In genomic region chr12:32039917-32040575, GRCh38 we compare ENCODE assay signal across 2 cellular contexts.
TF ChIP-seq lines count a peak whose summit lies in the region.

No MANE protein-coding gene starts in this region.

TF ChIP-seq in HEK293, 187 proteins besides CTCF, POLR2A, EP300 and RAD21 (continued from another document):
- TF ChIP-seq PBX3 (CRISPR knock-in tag; IDR thresholded peaks at IDR 0.05) (no peak), ZNF555 (tag by site-specific recombination; conservative IDR thresholded peaks at IDR 0.05) (no peak), PRDM1 (tag by site-specific recombination; IDR thresholded peaks at IDR 0.05) (no peak), ZBTB10 (tag by site-specific recombination; IDR thresholded peaks at IDR 0.05) (no peak), PRDM6 (tag by site-specific recombination; IDR thresholded peaks at IDR 0.05) (peak; percentile 55; the same call in 1 of the 2 replicates), ZNF335 (tag by site-specific recombination; conservative IDR thresholded peaks at IDR 0.05) (peak; percentile 55), ZNF175 (tag by site-specific recombination; IDR thresholded peaks at IDR 0.05) (no peak), ZNF670 (tag by site-specific recombination; IDR thresholded peaks at IDR 0.05; ENCODE audit: low read depth) (no peak)
TF ChIP-seq in HEK293: peak in this region for 4.

TF ChIP-seq in WTC11, 78 proteins besides CTCF, POLR2A, EP300 and RAD21 (continued from another document):
- TF ChIP-seq ZNF281 (CRISPR knock-in tag; IDR thresholded peaks at IDR 0.05) (no peak), ZNF232 (CRISPR knock-in tag; IDR thresholded peaks at IDR 0.05) (no peak), FOXK1 (CRISPR knock-in tag; IDR thresholded peaks at IDR 0.05) (no peak), ZNF219 (CRISPR knock-in tag; IDR thresholded peaks at IDR 0.05; ENCODE audit: borderline replicate concordance) (no peak), IRF2 (CRISPR knock-in tag; IDR thresholded peaks at IDR 0.05; ENCODE audit: borderline replicate concordance, low read depth) (no peak), SMAD4 (CRISPR knock-in tag; IDR thresholded peaks at IDR 0.05) (no peak), ELF4 (CRISPR knock-in tag; IDR thresholded peaks at IDR 0.05; ENCODE audit: low read depth) (no peak), TP53 (CRISPR knock-in tag; IDR thresholded peaks at IDR 0.05) (no peak), KAT7 (CRISPR knock-in tag; IDR thresholded peaks at IDR 0.05; ENCODE audit: borderline replicate concordance) (no peak), ESRRA (CRISPR knock-in tag; IDR thresholded peaks at IDR 0.05; ENCODE audit: borderline replicate concordance) (no peak)
- TF ChIP-seq, protein P1, sequence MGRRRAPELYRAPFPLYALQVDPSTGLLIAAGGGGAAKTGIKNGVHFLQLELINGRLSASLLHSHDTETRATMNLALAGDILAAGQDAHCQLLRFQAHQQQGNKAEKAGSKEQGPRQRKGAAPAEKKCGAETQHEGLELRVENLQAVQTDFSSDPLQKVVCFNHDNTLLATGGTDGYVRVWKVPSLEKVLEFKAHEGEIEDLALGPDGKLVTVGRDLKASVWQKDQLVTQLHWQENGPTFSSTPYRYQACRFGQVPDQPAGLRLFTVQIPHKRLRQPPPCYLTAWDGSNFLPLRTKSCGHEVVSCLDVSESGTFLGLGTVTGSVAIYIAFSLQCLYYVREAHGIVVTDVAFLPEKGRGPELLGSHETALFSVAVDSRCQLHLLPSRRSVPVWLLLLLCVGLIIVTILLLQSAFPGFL (CRISPR knock-in tag; IDR thresholded peaks at IDR 0.05; ENCODE audit: borderline replicate concordance), result no peak
- TF ChIP-seq, protein P2, sequence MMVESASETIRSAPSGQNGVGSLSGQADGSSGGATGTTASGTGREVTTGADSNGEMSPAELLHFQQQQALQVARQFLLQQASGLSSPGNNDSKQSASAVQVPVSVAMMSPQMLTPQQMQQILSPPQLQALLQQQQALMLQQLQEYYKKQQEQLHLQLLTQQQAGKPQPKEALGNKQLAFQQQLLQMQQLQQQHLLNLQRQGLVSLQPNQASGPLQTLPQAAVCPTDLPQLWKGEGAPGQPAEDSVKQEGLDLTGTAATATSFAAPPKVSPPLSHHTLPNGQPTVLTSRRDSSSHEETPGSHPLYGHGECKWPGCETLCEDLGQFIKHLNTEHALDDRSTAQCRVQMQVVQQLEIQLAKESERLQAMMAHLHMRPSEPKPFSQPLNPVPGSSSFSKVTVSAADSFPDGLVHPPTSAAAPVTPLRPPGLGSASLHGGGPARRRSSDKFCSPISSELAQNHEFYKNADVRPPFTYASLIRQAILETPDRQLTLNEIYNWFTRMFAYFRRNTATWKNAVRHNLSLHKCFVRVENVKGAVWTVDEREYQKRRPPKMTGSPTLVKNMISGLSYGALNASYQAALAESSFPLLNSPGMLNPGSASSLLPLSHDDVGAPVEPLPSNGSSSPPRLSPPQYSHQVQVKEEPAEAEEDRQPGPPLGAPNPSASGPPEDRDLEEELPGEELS (CRISPR knock-in tag; IDR thresholded peaks at IDR 0.05), result no peak
